In the genomic region with DNA sequence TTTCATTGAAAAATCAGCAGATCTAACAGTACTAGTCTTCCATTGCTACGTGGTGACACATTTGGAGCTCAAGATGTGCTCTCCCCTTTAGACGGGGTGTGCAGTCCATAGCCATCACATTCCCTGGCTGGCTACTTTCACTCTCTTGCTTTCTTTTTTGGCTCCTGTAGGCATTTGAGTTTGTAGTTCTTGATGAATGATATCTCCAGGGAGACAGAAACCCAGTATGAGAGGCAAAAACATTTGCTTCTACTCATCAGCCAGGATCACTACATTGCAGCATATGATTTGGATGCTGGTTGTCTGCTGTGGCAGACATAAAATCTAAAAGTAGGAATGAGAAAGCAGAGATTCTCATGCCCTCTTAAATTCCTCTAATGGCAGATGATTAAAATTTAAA, we compare ENCODE assay signal across 17 cellular contexts. TPM values are rescaled to one million over a fixed set of nuclear protein-coding genes. Genes with fewer than 3 reads are reported as not detected.
DNase-seq lines count a peak whose midpoint lies in the region; ATAC-seq and TF ChIP-seq lines count a peak whose summit lies in the region.
"Had no signal": no experiment of that assay in that cellular context is flagged by ENCODE, and none has a peak within 500 bp of the region (broad histone marks: within the 10 kb centered on the region; RNA-seq: fewer than 3 reads in every experiment).

No MANE protein-coding gene starts in this region.

- no peaks in the 10 kb centered on the region for H3K27me3 ChIP-seq in Loucy (ENCODE audit: insufficient read depth, low read length, poor library complexity, severe bottlenecking)
- no peaks in the 10 kb centered on the region for H3K27me3 ChIP-seq in osteoblast (ENCODE audit: insufficient read depth, low read length)

- no peak overlapping the region for H3K4me2 ChIP-seq in Loucy (ENCODE audit: low read depth, low read length, poor library complexity, severe bottlenecking)
- no peak overlapping the region for H3K4me2 ChIP-seq in osteoblast (ENCODE audit: insufficient read depth, low read length)

- H3K4me3 ChIP-seq in Loucy (ENCODE audit: low read length, poor library complexity, severe bottlenecking) (no peak overlapping the region), fibroblast of the aortic adventitia (ENCODE audit: low read depth, low read length) (no peak overlapping the region), osteoblast (ENCODE audit: insufficient read depth, low read length) (no peak overlapping the region)

- H3K9me3 ChIP-seq in Loucy (ENCODE audit: insufficient read depth, low read depth, low read length): no peaks in the 10 kb centered on the region
- H3K9me3 ChIP-seq in osteoblast (ENCODE audit: low read depth, low read length): no peaks in the 10 kb centered on the region

- no peaks in the 10 kb centered on the region for H3K79me2 ChIP-seq in Loucy (ENCODE audit: insufficient read depth, low read length)
- H3K79me2 ChIP-seq in osteoblast (ENCODE audit: insufficient read depth, low read length): no peaks in the 10 kb centered on the region

- no peaks in the 10 kb centered on the region for H3K9me2 ChIP-seq in Loucy (replicated peaks; ENCODE audit: low read depth, low read length)

- H3K36me3 ChIP-seq in Loucy (ENCODE audit: insufficient read depth, low read length) (no peaks in the 10 kb centered on the region), osteoblast (ENCODE audit: insufficient read depth, low read length) (no peaks in the 10 kb centered on the region)

- H3K27ac ChIP-seq in osteoblast (ENCODE audit: low read depth, low read length): no peak overlapping the region

- no peak overlapping the region for H3K9ac ChIP-seq in Loucy (ENCODE audit: low read depth, low read length, poor library complexity, severe bottlenecking)

- no peaks in the 10 kb centered on the region for H4K20me1 ChIP-seq in Loucy (ENCODE audit: insufficient read depth, low read length, poor library complexity, severe bottlenecking)
- no peaks in the 10 kb centered on the region for H4K20me1 ChIP-seq in osteoblast (ENCODE audit: insufficient read depth, low read length)

- TF ChIP-seq CTCF in Loucy (conservative IDR thresholded peaks at IDR 0.05; ENCODE audit: low read length) (no peak), fibroblast of the aortic adventitia (IDR thresholded peaks at IDR 0.05; ENCODE audit: insufficient read depth, low read length) (no peak), osteoblast (IDR thresholded peaks at IDR 0.05; ENCODE audit: extremely low read depth, low read depth, low read length) (no peak)

- peak; percentile 27 for DNase-seq in Ammon's horn (ENCODE audit: low spot score)
- peak; percentile 47 for DNase-seq in fibroblast of the aortic adventitia (ENCODE audit: low read depth)
- DNase-seq in osteoblast (ENCODE audit: insufficient read length, low spot score, missing footprints): no peak
- no peak for DNase-seq in stimulated activated naive CD8-positive, alpha-beta T cell treated with anti-CD3 and anti-CD28 coated beads, Interleukin-15, Interleukin-2, amounts not matched to agents 100 U/mL and 50 U/mL, for 24 hours
- DNase-seq in NCI-H1105 treated with DMSO at 0.1 percent for 48 hours (lab: John Stamatoyannopoulos, UW): no peak
- no peak for DNase-seq in ecto neural progenitor cell (ENCODE audit: low spot score)
- DNase-seq: AML-193, DMS79 treated with DMSO at 0.1 percent for 48 hours, HCEC 1CT, Kasumi-1, NCI-H1105, NCI-H1694 treated with DMSO at 0.1 percent for 48 hours, NCI-H510A, NCI-H774 had no signal

- ATAC-seq in stimulated activated naive CD8-positive, alpha-beta T cell treated with anti-CD3 and anti-CD28 coated beads, Interleukin-15, Interleukin-2, amounts not matched to agents 100 U/mL and 50 U/mL, for 24 hours: no peak
- ATAC-seq: Right ventricle myocardium inferior had no signal

- H3K4me1 ChIP-seq in Loucy (ENCODE audit: insufficient read depth, low read length, poor library complexity, severe bottlenecking): peaks cover 3% of the 10 kb centered on the region
- no peaks in the 10 kb centered on the region for H3K4me1 ChIP-seq in osteoblast (ENCODE audit: insufficient read depth, low read length)

- H3F3A ChIP-seq in Loucy (ENCODE audit: low read depth): no peaks in the 10 kb centered on the region

- H2AFZ ChIP-seq in Loucy (ENCODE audit: low read length): 0 out of 2 replicates have a peak overlapping the region, but pooled peaks have one; percentile 20
- peak overlapping the region; percentile 43 for H2AFZ ChIP-seq in osteoblast (ENCODE audit: low read length)

RNA-seq across cellular contexts. Expression of gene CCDC81, which starts 12.1 kb away (rescaled TPM):
- total RNA-seq in fibroblast of the aortic adventitia (ENCODE audit: low replicate concordance) (0.36 and 2.6 TPM in 2 replicates), osteoblast (0.36 and 0.88 TPM in 2 replicates)
- total RNA-seq: SK-MEL-5 had no signal

Comparison
In these comparisons a context has a peak if more than half of its experiments do, and no peak if none do; other contexts are left out.
1. DNase-seq: peak in Ammon's horn (single experiment) and fibroblast of the aortic adventitia (single experiment); none in osteoblast (single experiment), stimulated activated naive CD8-positive, alpha-beta T cell treated with anti-CD3 and anti-CD28 coated beads, Interleukin-15, Interleukin-2, amounts not matched to agents 100 U/mL and 50 U/mL, for 24 hours (single experiment), NCI-H1105 treated with DMSO at 0.1 percent for 48 hours (single experiment) and ecto neural progenitor cell (single experiment).